In genomic region chr3:14640734-14641133, GRCh38 we compare ENCODE assay signal across 24 cellular contexts. TPM values are rescaled to one million over a fixed set of nuclear protein-coding genes. Genes with fewer than 3 reads are reported as not detected.
A peak's percentile ranks its signal among the peaks of the same experiment; 100 is the strongest.
DNase-seq lines count a peak whose midpoint lies in the region; FAIRE-seq and TF ChIP-seq lines count a peak whose summit lies in the region.
"Had no signal": no experiment of that assay in that cellular context is flagged by ENCODE, and none has a peak within 500 bp of the region (broad histone marks: within the 10 kb centered on the region; RNA-seq: fewer than 3 reads in every experiment).

No MANE protein-coding gene starts in this region.

- no peak overlapping the region for H3K4me3 ChIP-seq in bronchial epithelial cell (ENCODE audit: low read depth, low read length)
- H3K4me3 ChIP-seq: A549; BLaER1 treated with 17β-estradiol and CSF1 and Interleukin-3, amounts not matched to agents 10 nM and 100 nM; GM12878 had no signal

- in situ Hi-C loops in Caki2 (cut with HindIII; ENCODE audit: low pct_unique_long_range_greater_than_20kb, low sequenced_read_pairs) (no loop called here), GM13976 (cut with MboI; ENCODE audit: low sequenced_read_pairs, unreplicated experiment) (no loop called here)

- no peak for FAIRE-seq in bronchial epithelial cell (lab: Jason Lieb, UNC)
- FAIRE-seq: A549, GM12878, GM12892 had no signal

- H3K36me3 ChIP-seq in bronchial epithelial cell (ENCODE audit: control insufficient read depth, insufficient read depth, low read length): no peaks in the 10 kb centered on the region
- H3K36me3 ChIP-seq: BLaER1 treated with 17β-estradiol and CSF1 and Interleukin-3, amounts not matched to agents 10 nM and 100 nM had no signal

- DNase-seq in Caki2 (ENCODE audit: low read depth) (peak; percentile 15), M059J (ENCODE audit: low read depth) (peak; percentile 37), bronchial epithelial cell (ENCODE audit: low read depth) (peak; percentile 18), activated gamma-delta T cell treated with Interleukin-2 at 50 U/mL for 16 hours (no peak), GM13976 (ENCODE audit: low spot score) (no peak)
- no peak for DNase-seq in activated naive CD4-positive, alpha-beta T cell treated with Interleukin-2 at 50 U/mL for 16 hours
- DNase-seq: AML-193; Caco-2; CD4-positive, alpha-beta T cell; CD8-positive, alpha-beta T cell; DMS 273 treated with DMSO at 0.1 percent for 48 hours; DMS153; DMS53; DMS79; DND-41; EL; GDM1 had no signal

- no peaks in the 10 kb centered on the region for H3K27me3 ChIP-seq in bronchial epithelial cell (ENCODE audit: control insufficient read depth, insufficient read depth, low read length)
- H3K27me3 ChIP-seq: BLaER1 treated with 17β-estradiol and CSF1 and Interleukin-3, amounts not matched to agents 10 nM and 100 nM had no signal

- TF ChIP-seq CTCF in bronchial epithelial cell (IDR thresholded peaks at IDR 0.05; ENCODE audit: insufficient read depth, low read length, severe bottlenecking) (no peak), GM13976 (IDR thresholded peaks at IDR 0.05; ENCODE audit: borderline replicate concordance, control extremely low read depth, extremely low read depth, insufficient read depth, missing control alignments) (no peak)

RNA-seq across cellular contexts. Expression of gene CCDC174, which starts 10.8 kb away (rescaled TPM):
- total RNA-seq in Caki2 (2014; rRNA removed; shearing (Covaris generic); ENCODE audit: low replicate concordance): 7.1 and 23.3 TPM in 2 replicates
- 6.1 and 6.2 TPM in 2 replicates for total RNA-seq in M059J (2014; rRNA removed; shearing (Covaris generic))
- total RNA-seq in bronchial epithelial cell: 5.8 and 8.7 TPM in 2 replicates

RNA-seq across cellular contexts. Expression of gene C3orf20, which starts 34.2 kb away (rescaled TPM):
- total RNA-seq in Caki2 (2014; rRNA removed; shearing (Covaris generic); ENCODE audit: low replicate concordance): not detected in 2 replicates
- not detected in 2 replicates for total RNA-seq in M059J (2014; rRNA removed; shearing (Covaris generic))
- total RNA-seq in bronchial epithelial cell: under 0.01 TPM in 1 of 2 replicates, not detected in the other
- total RNA-seq: A172, Daoy, G401 had no signal

Comparison
In these comparisons a context has a peak if more than half of its experiments do, and no peak if none do; other contexts are left out.
1. DNase-seq: peak in Caki2 (single experiment), M059J (single experiment) and bronchial epithelial cell (single experiment); none in activated gamma-delta T cell treated with Interleukin-2 at 50 U/mL for 16 hours (single experiment), GM13976 (single experiment) and activated naive CD4-positive, alpha-beta T cell treated with Interleukin-2 at 50 U/mL for 16 hours (single experiment).